In genomic region chr1:158002630-158003408, GRCh38 we compare ENCODE assay signal across 1 cellular context.
TF ChIP-seq lines count a peak whose summit lies in the region.

No MANE protein-coding gene starts in this region.

TF ChIP-seq in GM23338, 12 proteins besides CTCF, POLR2A, EP300 and RAD21 (continued from another document):
- TF ChIP-seq ZNF462 (CRISPR knock-in tag; IDR thresholded peaks at IDR 0.05) (no peak), STAT1 (IDR thresholded peaks at IDR 0.05; ENCODE audit: unreplicated experiment) (no peak), JUNB (IDR thresholded peaks at IDR 0.05; ENCODE audit: unreplicated experiment) (no peak), ZNF331 (CRISPR knock-in tag; IDR thresholded peaks at IDR 0.05; ENCODE audit: low read depth) (no peak), EZH2phosphoT487 (IDR thresholded peaks at IDR 0.05; ENCODE audit: unreplicated experiment) (no peak), ETS1 (IDR thresholded peaks at IDR 0.05) (no peak), EZH2 (IDR thresholded peaks at IDR 0.05; ENCODE audit: low read depth, unreplicated experiment) (no peak), NANOG (IDR thresholded peaks at IDR 0.05; ENCODE audit: borderline replicate concordance) (no peak)
